20 cellular contexts compared by ENCODE assay signal in genomic region chr1:64231153-64231552, GRCh38. TPM values are rescaled to one million over a fixed set of nuclear protein-coding genes. Genes with fewer than 3 reads are reported as not detected.
DNase-seq lines count a peak whose midpoint lies in the region; ATAC-seq and TF ChIP-seq lines count a peak whose summit lies in the region.
"Had no signal": no experiment of that assay in that cellular context is flagged by ENCODE, and none has a peak within 500 bp of the region (broad histone marks: within the 10 kb centered on the region; RNA-seq: fewer than 3 reads in every experiment).

No MANE protein-coding gene starts in this region.

- H3K27ac Mint-ChIP-seq in endothelial cell (ENCODE audit: unreplicated experiment), result peak overlapping the region; percentile 86
- no peak overlapping the region for H3K27ac Mint-ChIP-seq in activated naive CD4-positive, alpha-beta T cell treated with anti-CD3 and anti-CD28 coated beads, Interleukin-2, amount 50 U/mL, for 72 hours
- H3K27ac Mint-ChIP-seq: activated naive CD8-positive, alpha-beta T cell treated with anti-CD3 and anti-CD28 coated beads for 36 hours; endodermal cell; HFFc6; T-helper 1 cell treated with Interleukin-12 subunit alpha and Interleukin-12 subunit beta and Interleukin-4 antibody, amounts not matched to agents 30 μg/mL and 1 μg/mL, for 36 hours had no signal

- CTCF ChIA-PET in HEK293 (lab: Yijun Ruan, JAX), result interaction anchor here (0.7 to 0.9 kb wide), 3 partner anchors 12 to 951 kb away, joined by 3 to 4 read pairs (median 3); no protein-coding TSS in a partner anchor

- no peaks in the 10 kb centered on the region for H3K36me3 Mint-ChIP-seq in endothelial cell (ENCODE audit: low read depth, unreplicated experiment)
- H3K36me3 Mint-ChIP-seq in activated naive CD4-positive, alpha-beta T cell treated with anti-CD3 and anti-CD28 coated beads, Interleukin-2, amount 50 U/mL, for 72 hours, result no peaks in the 10 kb centered on the region
- H3K36me3 Mint-ChIP-seq: activated naive CD8-positive, alpha-beta T cell treated with anti-CD3 and anti-CD28 coated beads for 36 hours had no signal

- H3K9me3 ChIP-seq in HEK293 (ENCODE audit: control insufficient read depth, insufficient read depth, low read depth, low read length), result no peaks in the 10 kb centered on the region

- no peaks in the 10 kb centered on the region for H3K9me3 Mint-ChIP-seq in endothelial cell (ENCODE audit: unreplicated experiment)
- H3K9me3 Mint-ChIP-seq in activated naive CD4-positive, alpha-beta T cell treated with anti-CD3 and anti-CD28 coated beads, Interleukin-2, amount 50 U/mL, for 72 hours, result no peaks in the 10 kb centered on the region
- H3K9me3 Mint-ChIP-seq: activated naive CD8-positive, alpha-beta T cell treated with anti-CD3 and anti-CD28 coated beads for 36 hours; endodermal cell; HFFc6; T-helper 1 cell treated with Interleukin-12 subunit alpha and Interleukin-12 subunit beta and Interleukin-4 antibody, amounts not matched to agents 30 μg/mL and 1 μg/mL, for 36 hours had no signal

- H3K27me3 Mint-ChIP-seq in endothelial cell (ENCODE audit: unreplicated experiment), result peaks cover 1% of the 10 kb centered on the region

- POLR2A ChIA-PET in HEK293 (lab: Yijun Ruan, JAX), result no interaction called here

- H3K36me3 ChIP-seq in HEK293 (ENCODE audit: control insufficient read depth in 2 of 2, insufficient read depth in 1 of 2, low read length in 2 of 2), result no peaks in the 10 kb centered on the region

- ATAC-seq in HG03039 (IDR thresholded peaks at IDR 0.05; ENCODE audit: unreplicated experiment) (no peak), HG03432 (IDR thresholded peaks at IDR 0.05; ENCODE audit: unreplicated experiment) (no peak), HG02938 (IDR thresholded peaks at IDR 0.05; ENCODE audit: unreplicated experiment) (no peak)
- no peak for ATAC-seq in activated naive CD4-positive, alpha-beta T cell treated with anti-CD3 and anti-CD28 coated beads, Interleukin-2, amount 50 U/mL, for 72 hours
- ATAC-seq: activated CD4-positive, CD25-positive, alpha-beta regulatory T cell treated with anti-CD3 and anti-CD28 coated beads, Interleukin-2, amount 50 U/mL, for 24 hours had no signal

- DNase-seq in Ammon's horn (ENCODE audit: low spot score) (peak; percentile 4), NCI-H460 (ENCODE audit: extremely low read depth, low read depth) (peak; percentile 50), endothelial cell (ENCODE audit: low spot score) (no peak)
- no peak for DNase-seq in activated naive CD4-positive, alpha-beta T cell treated with anti-CD3 and anti-CD28 coated beads, Interleukin-2, amount 50 U/mL, for 72 hours (ENCODE audit: low spot score in 2 of 2)
- DNase-seq: activated naive CD8-positive, alpha-beta T cell treated with anti-CD3 and anti-CD28 coated beads for 36 hours; activated T-cell treated with anti-CD3 and anti-CD28 coated beads for 4 hours; endodermal cell; HFFc6; midbrain; small intestine had no signal

- H3K4me1 ChIP-seq in HEK293 (ENCODE audit: control insufficient read depth, insufficient read depth, low read length), result peaks cover 21% of the 10 kb centered on the region

- TF ChIP-seq CTCF in HEK293 (tag by site-specific recombination; IDR thresholded peaks at IDR 0.05) (no peak), endothelial cell (IDR thresholded peaks at IDR 0.05; ENCODE audit: unreplicated experiment) (no peak)

- H3K4me3 ChIP-seq in HEK293 (ENCODE audit: low read depth, low read length), result no peak overlapping the region

- H3K4me3 Mint-ChIP-seq in endothelial cell (ENCODE audit: unreplicated experiment), result no peak overlapping the region
- H3K4me3 Mint-ChIP-seq: activated naive CD8-positive, alpha-beta T cell treated with anti-CD3 and anti-CD28 coated beads for 36 hours; endodermal cell; HFFc6; T-helper 1 cell treated with Interleukin-12 subunit alpha and Interleukin-12 subunit beta and Interleukin-4 antibody, amounts not matched to agents 30 μg/mL and 1 μg/mL, for 36 hours had no signal

- no peak overlapping the region; the same call in 1 of the 2 replicates for H3K27ac ChIP-seq in HEK293 (ENCODE audit: extremely low read depth, low read depth, low read length)
- H3K27ac ChIP-seq: HL-60 had no signal

- H3K4me1 Mint-ChIP-seq in endothelial cell (ENCODE audit: unreplicated experiment), result peaks cover 17% of the 10 kb centered on the region
- H3K4me1 Mint-ChIP-seq: activated naive CD8-positive, alpha-beta T cell treated with anti-CD3 and anti-CD28 coated beads for 36 hours had no signal

TF ChIP-seq in HEK293, 187 proteins besides CTCF, POLR2A, EP300 and RAD21 (continues in another document):
- no peak for TF ChIP-seq ZNF621 (tag by site-specific recombination; IDR thresholded peaks at IDR 0.05)
- TF ChIP-seq SETDB1 (IDR thresholded peaks at IDR 0.05; ENCODE audit: insufficient read length, low read length), result peak; percentile 88
- 0 out of 2 replicates have a peak, but pooled peaks have one; percentile 38 for TF ChIP-seq ZNF24 (tag by site-specific recombination; IDR thresholded peaks at IDR 0.05)
- TF ChIP-seq PBX3 (CRISPR knock-in tag; IDR thresholded peaks at IDR 0.05), result no peak
- TF ChIP-seq ZNF266 (tag by site-specific recombination; IDR thresholded peaks at IDR 0.05; ENCODE audit: low read depth), result no peak
- TF ChIP-seq SCRT1 (tag by site-specific recombination; IDR thresholded peaks at IDR 0.05; ENCODE audit: borderline replicate concordance), result no peak
- no peak for TF ChIP-seq ZNF391 (tag by site-specific recombination; IDR thresholded peaks at IDR 0.05; ENCODE audit: borderline replicate concordance, low read depth)
- TF ChIP-seq SP7 (tag by site-specific recombination; IDR thresholded peaks at IDR 0.05), result peak; percentile 72
- TF ChIP-seq ZNF19 (tag by site-specific recombination; IDR thresholded peaks at IDR 0.05; ENCODE audit: low read depth), result no peak
- no peak for TF ChIP-seq MEIS1 (CRISPR knock-in tag; IDR thresholded peaks at IDR 0.05; ENCODE audit: borderline replicate concordance)
- TF ChIP-seq ZNF571 (tag by site-specific recombination; IDR thresholded peaks at IDR 0.05), result no peak
- no peak for TF ChIP-seq GLI4 (tag by site-specific recombination; IDR thresholded peaks at IDR 0.05)
- peak; percentile 32; the same call in 1 of the 2 replicates for TF ChIP-seq ZNF629 (tag by site-specific recombination; IDR thresholded peaks at IDR 0.05)
- no peak for TF ChIP-seq BCL11A (tag by site-specific recombination; IDR thresholded peaks at IDR 0.05; ENCODE audit: low read depth)
- no peak for TF ChIP-seq ZNF23 (tag by site-specific recombination; IDR thresholded peaks at IDR 0.05; ENCODE audit: borderline replicate concordance)
- peak; percentile 56 for TF ChIP-seq FEZF1 (tag by site-specific recombination; IDR thresholded peaks at IDR 0.05)
- no peak for TF ChIP-seq ZBTB7A (tag by site-specific recombination; IDR thresholded peaks at IDR 0.05; ENCODE audit: low read depth)
- peak; percentile 94 for TF ChIP-seq ZSCAN23 (tag by site-specific recombination; IDR thresholded peaks at IDR 0.05)
- no peak for TF ChIP-seq ZNF341 (tag by site-specific recombination; IDR thresholded peaks at IDR 0.05; ENCODE audit: low read depth)
- TF ChIP-seq KLF16 (tag by site-specific recombination; IDR thresholded peaks at IDR 0.05), result no peak
- TF ChIP-seq ZNF473 (tag by site-specific recombination; IDR thresholded peaks at IDR 0.05), result no peak
- no peak for TF ChIP-seq ZNF521 (tag by site-specific recombination; IDR thresholded peaks at IDR 0.05)
- TF ChIP-seq SP3 (tag by site-specific recombination; IDR thresholded peaks at IDR 0.05), result no peak; the same call in 1 of the 2 replicates
- no peak for TF ChIP-seq ZNF768 (tag by site-specific recombination; IDR thresholded peaks at IDR 0.05)
- peak; percentile 19; the same call in 1 of the 2 replicates for TF ChIP-seq ZNF148 (tag by site-specific recombination; IDR thresholded peaks at IDR 0.05; ENCODE audit: borderline replicate concordance)
- no peak for TF ChIP-seq ZNF530 (tag by site-specific recombination; IDR thresholded peaks at IDR 0.05; ENCODE audit: low read depth)

RNA-seq across cellular contexts. Expression of gene UBE2U, which starts 27.7 kb away (rescaled TPM):
- not detected in 2 replicates for total RNA-seq in NCI-H460 (2014; rRNA removed; shearing (Covaris generic))
- polyA plus RNA-seq in NCI-H460 (2014; cell fraction: nucleus; rRNA removed), result not detected in 2 replicates
- total RNA-seq in endothelial cell (ENCODE audit: unreplicated experiment), result not detected
- under 1 TPM in 1 of 2 donors, not detected in 1; 0.52 TPM for total RNA-seq in activated naive CD4-positive, alpha-beta T cell treated with anti-CD3 and anti-CD28 coated beads, Interleukin-2, amount 50 U/mL, for 72 hours
- total RNA-seq: activated naive CD8-positive, alpha-beta T cell treated with anti-CD3 and anti-CD28 coated beads for 36 hours; cardiac septum; endodermal cell; HFFc6; omental fat pad had no signal
- polyA plus RNA-seq: keratinocyte, small intestine had no signal

Comparison
In these comparisons a context has a peak if more than half of its experiments do, and no peak if none do; other contexts are left out.
1. DNase-seq: peak in Ammon's horn (single experiment) and NCI-H460 (single experiment); none in endothelial cell (single experiment) and activated naive CD4-positive, alpha-beta T cell treated with anti-CD3 and anti-CD28 coated beads, Interleukin-2, amount 50 U/mL, for 72 hours (0 of 2).